In the genomic region with DNA sequence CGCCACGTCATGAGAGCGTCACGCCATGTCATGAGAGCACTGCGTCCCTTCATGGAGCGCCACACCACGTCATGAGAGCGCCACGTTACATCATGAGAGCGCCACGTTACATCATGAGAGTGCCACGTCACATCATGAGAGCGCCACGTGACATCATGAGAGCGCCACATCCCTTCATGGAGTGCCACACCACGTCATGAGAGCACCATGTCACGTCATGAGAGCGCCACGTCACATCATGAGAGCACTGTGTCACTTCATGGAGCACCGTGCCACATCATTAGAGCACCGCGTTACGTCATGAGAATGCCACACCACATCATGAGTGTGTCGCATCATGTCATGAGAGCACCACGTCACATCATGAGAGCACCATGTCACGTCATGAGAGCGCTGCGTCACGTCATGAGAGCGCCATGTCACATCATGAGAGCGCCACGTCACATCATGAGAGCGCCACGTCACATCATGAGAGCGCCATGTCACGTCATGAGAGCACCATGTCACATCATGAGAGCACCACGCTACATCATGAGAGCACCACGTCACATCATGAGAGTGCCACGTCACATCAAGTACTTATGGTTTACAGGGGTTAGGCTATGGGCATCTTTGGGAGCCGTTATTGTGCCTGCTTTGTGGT, we compare ENCODE assay signal across 1 cellular context.
TF ChIP-seq lines count a peak whose summit lies in the region.

No MANE protein-coding gene starts in this region.

TF ChIP-seq in GM12878, 131 proteins besides CTCF, POLR2A, EP300 and RAD21:
- TF ChIP-seq TCF3 (IDR thresholded peaks at IDR 0.05; ENCODE audit: borderline replicate concordance, insufficient read depth, low read depth, low read length) (peak; percentile 42), FOS (IDR thresholded peaks at IDR 0.05; ENCODE audit: borderline replicate concordance, extremely low read depth, insufficient read length) (no peak), NFIC (IDR thresholded peaks at IDR 0.05; ENCODE audit: low read depth, low read length) (peak; percentile 41; the same call in 1 of the 2 replicates), NR2C2 (IDR thresholded peaks at IDR 0.05; ENCODE audit: borderline replicate concordance, control insufficient read depth, insufficient read length, low read depth) (peak; percentile 7)
- TF ChIP-seq, protein P1, sequence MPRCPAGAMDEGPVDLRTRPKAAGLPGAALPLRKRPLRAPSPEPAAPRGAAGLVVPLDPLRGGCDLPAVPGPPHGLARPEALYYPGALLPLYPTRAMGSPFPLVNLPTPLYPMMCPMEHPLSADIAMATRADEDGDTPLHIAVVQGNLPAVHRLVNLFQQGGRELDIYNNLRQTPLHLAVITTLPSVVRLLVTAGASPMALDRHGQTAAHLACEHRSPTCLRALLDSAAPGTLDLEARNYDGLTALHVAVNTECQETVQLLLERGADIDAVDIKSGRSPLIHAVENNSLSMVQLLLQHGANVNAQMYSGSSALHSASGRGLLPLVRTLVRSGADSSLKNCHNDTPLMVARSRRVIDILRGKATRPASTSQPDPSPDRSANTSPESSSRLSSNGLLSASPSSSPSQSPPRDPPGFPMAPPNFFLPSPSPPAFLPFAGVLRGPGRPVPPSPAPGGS (IDR thresholded peaks at IDR 0.05; ENCODE audit: borderline replicate concordance, insufficient read depth, low read depth, low read length, poor library complexity, severe bottlenecking), result peak; percentile 95
- TF ChIP-seq, protein P2, sequence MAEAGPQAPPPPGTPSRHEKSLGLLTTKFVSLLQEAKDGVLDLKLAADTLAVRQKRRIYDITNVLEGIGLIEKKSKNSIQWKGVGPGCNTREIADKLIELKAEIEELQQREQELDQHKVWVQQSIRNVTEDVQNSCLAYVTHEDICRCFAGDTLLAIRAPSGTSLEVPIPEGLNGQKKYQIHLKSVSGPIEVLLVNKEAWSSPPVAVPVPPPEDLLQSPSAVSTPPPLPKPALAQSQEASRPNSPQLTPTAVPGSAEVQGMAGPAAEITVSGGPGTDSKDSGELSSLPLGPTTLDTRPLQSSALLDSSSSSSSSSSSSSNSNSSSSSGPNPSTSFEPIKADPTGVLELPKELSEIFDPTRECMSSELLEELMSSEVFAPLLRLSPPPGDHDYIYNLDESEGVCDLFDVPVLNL (IDR thresholded peaks at IDR 0.05; ENCODE audit: low read depth, low read length), result no peak
- TF ChIP-seq, protein P3, sequence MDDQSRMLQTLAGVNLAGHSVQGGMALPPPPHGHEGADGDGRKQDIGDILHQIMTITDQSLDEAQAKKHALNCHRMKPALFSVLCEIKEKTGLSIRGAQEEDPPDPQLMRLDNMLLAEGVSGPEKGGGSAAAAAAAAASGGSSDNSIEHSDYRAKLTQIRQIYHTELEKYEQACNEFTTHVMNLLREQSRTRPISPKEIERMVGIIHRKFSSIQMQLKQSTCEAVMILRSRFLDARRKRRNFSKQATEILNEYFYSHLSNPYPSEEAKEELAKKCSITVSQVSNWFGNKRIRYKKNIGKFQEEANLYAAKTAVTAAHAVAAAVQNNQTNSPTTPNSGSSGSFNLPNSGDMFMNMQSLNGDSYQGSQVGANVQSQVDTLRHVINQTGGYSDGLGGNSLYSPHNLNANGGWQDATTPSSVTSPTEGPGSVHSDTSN (IDR thresholded peaks at IDR 0.05; ENCODE audit: insufficient replicate concordance, low read depth, low read length), result peak; percentile 64
